In the genomic region with DNA sequence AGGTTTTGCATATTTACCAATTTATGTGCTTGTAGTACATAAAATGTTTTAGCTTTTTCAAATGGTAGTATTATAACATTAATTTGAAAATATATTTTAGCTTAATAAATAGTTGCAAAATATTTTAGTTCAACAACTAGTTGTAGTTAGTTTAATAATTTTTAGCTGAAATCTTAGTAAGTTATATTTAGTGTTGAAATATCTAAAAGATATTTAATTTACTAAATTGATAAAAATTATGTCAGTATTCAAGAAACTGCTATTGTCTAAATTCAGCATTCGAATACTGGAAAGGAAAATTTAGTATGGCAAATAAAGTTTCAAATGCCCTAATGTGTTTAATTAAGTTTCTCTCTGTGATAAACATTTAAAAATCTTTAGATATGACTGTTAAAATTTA, we compare ENCODE assay signal across 23 cellular contexts.
"Had no signal": no experiment of that assay in that cellular context is flagged by ENCODE, and none has a peak within 500 bp of the region (broad histone marks: within the 10 kb centered on the region; RNA-seq: fewer than 3 reads in every experiment).

No MANE protein-coding gene starts in this region.

- H3K27me3 ChIP-seq: SJSA1 had no signal

- FAIRE-seq: HTR-8/SVneo, RCC 7860 had no signal

- H3K4me3 ChIP-seq: SJSA1, SK-N-MC had no signal

- H3K4me1 ChIP-seq: SJSA1 had no signal

- H3K36me3 ChIP-seq: SJSA1 had no signal

- H3K27ac ChIP-seq: HL-60, SJSA1, SK-N-MC had no signal

- DNase-seq: KBM-7, MV-4-11, NCI-H1048, NCI-H1105 treated with DMSO at 0.1 percent for 48 hours, NCI-H1436, NCI-H187, NCI-H2029, NCI-H2081 treated with DMSO at 0.1 percent for 48 hours, NCI-H2171, NCI-H226, NCI-H446, NCI-H510A, NCI-H524 treated with DMSO at 0.1 percent for 48 hours, NCI-H69, NCI-H774, Right ventricle myocardium superior, RPMI8226, SIG-M5 had no signal

- H3K9me3 ChIP-seq: SJSA1 had no signal
